8 cellular contexts compared by ENCODE assay signal in genomic region chr5:1333286-1333685, GRCh38. TPM values are rescaled to one million over a fixed set of nuclear protein-coding genes. Genes with fewer than 3 reads are reported as not detected.
DNase-seq lines count a peak whose midpoint lies in the region; ATAC-seq, FAIRE-seq and TF ChIP-seq lines count a peak whose summit lies in the region.
"Not testable (repeated sequence)": the region's sequence is repeated elsewhere in the genome, so short reads cannot be mapped to it uniquely, and the experiment has no call there.
"Had no signal": no experiment of that assay in that cellular context is flagged by ENCODE, and none has a peak within 500 bp of the region (broad histone marks: within the 10 kb centered on the region; RNA-seq: fewer than 3 reads in every experiment).

No MANE protein-coding gene starts in this region.

- peaks cover 23% of the 10 kb centered on the region for H3K4me1 ChIP-seq in OCI-LY7 (ENCODE audit: insufficient read depth, low read length, poor library complexity, severe bottlenecking)
- not testable (repeated sequence) for H3K4me1 ChIP-seq in astrocyte (ENCODE audit: insufficient read depth, low read length); HepG2 (ENCODE audit: insufficient read depth, low read length)

- H3K36me3 Mint-ChIP-seq in astrocyte (ENCODE audit: low read depth, unreplicated experiment): peaks cover 31% of the 10 kb centered on the region
- H3K36me3 Mint-ChIP-seq in natural killer cell treated with Interleukin-12 subunit alpha and Interleukin-12 subunit beta and Interleukin-15 and Interleukin-18, amount 100 ng/mL, for 72 hours: not testable (repeated sequence)

- in situ Hi-C loops in HepG2 (cut with HindIII; ENCODE audit: extremely low pct_ligation_motif_present, low pct_unique_long_range_greater_than_20kb): not testable (repeated sequence)

- not testable (repeated sequence) for H3K9me2 ChIP-seq in OCI-LY7 (ENCODE audit: insufficient read depth, low read length)

- CTCF ChIA-PET in OCI-LY7 (lab: Charles Lee; ENCODE audit: unreplicated experiment); HepG2 (lab: Yijun Ruan, JAX; ENCODE audit: low intra/inter-chr PET ratio, low total read pairs): not testable (repeated sequence)

- FAIRE-seq in HTR-8/SVneo (lab: Jason Lieb, UNC) (peak; percentile 100), astrocyte (lab: Jason Lieb, UNC) (peak; percentile 91), HepG2 (lab: Jason Lieb, UNC) (peak; percentile 90)

- WGBS in HepG2 (ENCODE audit: low lambda C conversion rate): 92% methylated on average over 5 of the region's 5 CpGs

- not testable (repeated sequence) for H3K4me2 ChIP-seq in OCI-LY7 (ENCODE audit: low read length); astrocyte (ENCODE audit: low read length); HepG2 (ENCODE audit: low read depth, low read length)

- intact Hi-C loops in OCI-LY7 (cut with micrococcal nuclease; ENCODE audit: unreplicated experiment); HepG2 (cut with micrococcal nuclease; ENCODE audit: unreplicated experiment): not testable (repeated sequence)

- not testable (repeated sequence) for H2AFZ ChIP-seq in OCI-LY7 (ENCODE audit: low read length); astrocyte (ENCODE audit: low read depth, low read length); HepG2 (ENCODE audit: low read length)

- H3K4me3 ChIP-seq in OCI-LY7 (ENCODE audit: low read depth, low read length, poor library complexity, severe bottlenecking); astrocyte (ENCODE audit: insufficient read depth, low read depth, low read length); HepG2 (replicated peaks in 1 of 3; ENCODE audit: insufficient read depth in 1 of 3, low read depth in 2 of 3, low read length in 3 of 3): not testable (repeated sequence)

- not testable (repeated sequence) for H3K27me3 Mint-ChIP-seq in astrocyte (ENCODE audit: low read depth, unreplicated experiment); natural killer cell treated with Interleukin-12 subunit alpha and Interleukin-12 subunit beta and Interleukin-15 and Interleukin-18, amount 100 ng/mL, for 72 hours

- BruUV-seq in OCI-LY7 (replicated peaks; lab: Mats Ljungman, UMichigan); HepG2 (replicated peaks; lab: Mats Ljungman, UMichigan): not testable (repeated sequence)

- H3K27ac Mint-ChIP-seq in astrocyte (ENCODE audit: unreplicated experiment); natural killer cell treated with Interleukin-12 subunit alpha and Interleukin-12 subunit beta and Interleukin-15 and Interleukin-18, amount 100 ng/mL, for 72 hours: not testable (repeated sequence)

- not testable (repeated sequence) for H3K4me3 Mint-ChIP-seq in astrocyte (ENCODE audit: unreplicated experiment); natural killer cell treated with Interleukin-12 subunit alpha and Interleukin-12 subunit beta and Interleukin-15 and Interleukin-18, amount 100 ng/mL, for 72 hours

- H3K27ac ChIP-seq in OCI-LY7 (ENCODE audit: low read depth, low read length, poor library complexity, severe bottlenecking); astrocyte (ENCODE audit: low read depth, low read length); HepG2 (ENCODE audit: extremely low read length, insufficient read depth, low read length): not testable (repeated sequence)

- not testable (repeated sequence) for H3K9me3 ChIP-seq in OCI-LY7 (ENCODE audit: low read length); astrocyte (ENCODE audit: insufficient read depth, low read depth, low read length); HepG2 (ENCODE audit: low read length)

- H3K36me3 ChIP-seq in OCI-LY7 (ENCODE audit: insufficient read depth, low read length): peaks cover 97% of the 10 kb centered on the region
- peaks cover 21% of the 10 kb centered on the region for H3K36me3 ChIP-seq in astrocyte (ENCODE audit: insufficient read depth, low read length)
- H3K36me3 ChIP-seq in HepG2 (replicated peaks in 1 of 2; ENCODE audit: control insufficient read depth in 1 of 2, insufficient read depth in 2 of 2, low read length in 2 of 2): peaks cover 33 to 62% of the 10 kb centered on the region in 2 experiments; a peak in 4 of 5 replicates

- not testable (repeated sequence) for TF ChIP-seq CTCF in OCI-LY7 (conservative IDR thresholded peaks at IDR 0.05; ENCODE audit: low read length); astrocyte (IDR thresholded peaks at IDR 0.05; ENCODE audit: insufficient read depth, low read depth, low read length); HepG2 (CRISPR knock-in tag; IDR thresholded peaks at IDR 0.05)

- not testable (repeated sequence) for TF ChIP-seq EP300 in HepG2 (IDR thresholded peaks at IDR 0.05; ENCODE audit: low read depth in 2 of 2, low read length in 2 of 2); HepG2 (CRISPR knock-in tag; IDR thresholded peaks at IDR 0.05; ENCODE audit: borderline replicate concordance)

- TF ChIP-seq RAD21 in HepG2 (CRISPR knock-in tag; IDR thresholded peaks at IDR 0.05): not testable (repeated sequence)

- H3K27me3 ChIP-seq in astrocyte (ENCODE audit: insufficient read depth, low read length); HepG2 (ENCODE audit: control insufficient read depth in 1 of 2, insufficient read depth in 2 of 2, low read length in 2 of 2): not testable (repeated sequence)

- peaks cover 22% of the 10 kb centered on the region; the same call in 1 of the 2 replicates for H3K79me2 ChIP-seq in OCI-LY7 (ENCODE audit: insufficient read depth, low read depth, low read length)
- H3K79me2 ChIP-seq in astrocyte (ENCODE audit: insufficient read depth, low read length): peaks cover 14% of the 10 kb centered on the region
- not testable (repeated sequence) for H3K79me2 ChIP-seq in HepG2 (ENCODE audit: insufficient read depth, low read length)

- H3K9ac ChIP-seq in astrocyte (ENCODE audit: low read length); HepG2 (ENCODE audit: insufficient read depth, low read depth, low read length): not testable (repeated sequence)

- ATAC-seq in HepG2; natural killer cell treated with Interleukin-12 subunit alpha and Interleukin-12 subunit beta and Interleukin-15 and Interleukin-18, amount 100 ng/mL, for 72 hours: not testable (repeated sequence)

- peaks cover 19% of the 10 kb centered on the region for H3K9me3 Mint-ChIP-seq in astrocyte (ENCODE audit: unreplicated experiment)
- not testable (repeated sequence) for H3K9me3 Mint-ChIP-seq in natural killer cell treated with Interleukin-12 subunit alpha and Interleukin-12 subunit beta and Interleukin-15 and Interleukin-18, amount 100 ng/mL, for 72 hours

- TF ChIP-seq POLR2A in HepG2 (IDR thresholded peaks at IDR 0.05; ENCODE audit: insufficient read depth in 1 of 2, low read depth in 2 of 2, low read length in 2 of 2): not testable (repeated sequence)

- POLR2A ChIA-PET in OCI-LY7 (lab: Charles Lee); HepG2 (lab: Yijun Ruan, JAX): not testable (repeated sequence)

- not testable (repeated sequence) for H3K4me1 Mint-ChIP-seq in astrocyte (ENCODE audit: low read depth, unreplicated experiment)
- peaks cover 6 to 12% of the 10 kb centered on the region in 2 donors for H3K4me1 Mint-ChIP-seq in natural killer cell treated with Interleukin-12 subunit alpha and Interleukin-12 subunit beta and Interleukin-15 and Interleukin-18, amount 100 ng/mL, for 72 hours (ENCODE audit: low read depth in 2 of 2)

- not testable (repeated sequence) for H4K20me1 ChIP-seq in OCI-LY7 (ENCODE audit: insufficient read depth, low read length)
- H4K20me1 ChIP-seq in astrocyte (ENCODE audit: insufficient read depth, low read length) (peaks cover 47% of the 10 kb centered on the region), HepG2 (ENCODE audit: insufficient read depth, low read length) (peaks cover 17% of the 10 kb centered on the region)

- peak; percentile 13 for DNase-seq in ELR (ENCODE audit: low read depth)
- DNase-seq in HTR-8/SVneo (ENCODE audit: insufficient read length, low spot score): not testable (repeated sequence)
- peak; percentile 41 for DNase-seq in OCI-LY7 (ENCODE audit: low spot score)
- peak; percentile 18 for DNase-seq in astrocyte (ENCODE audit: low read depth)
- peak; percentile 12 for DNase-seq in dermis blood vessel endothelial cell
- peak; percentile 36 for DNase-seq in HepG2 (ENCODE audit: low spot score)
- DNase-seq in natural killer cell treated with Interleukin-12 subunit alpha and Interleukin-12 subunit beta and Interleukin-15 and Interleukin-18, amount 100 ng/mL, for 72 hours (ENCODE audit: low spot score): peak; percentile 29

RNA-seq across cellular contexts. Expression of gene CLPTM1L, which starts 11.6 kb away (rescaled TPM):
- total RNA-seq in OCI-LY7 (2014; rRNA removed; shearing (Covaris generic)): 356 and 395 TPM in 2 replicates
- 395 and 396 TPM in 2 replicates for total RNA-seq in OCI-LY7 (2022)
- 131 TPM in 2 replicates for total RNA-seq in astrocyte
- total RNA-seq in dermis blood vessel endothelial cell: 234 and 315 TPM in 2 replicates
- 65.4 and 124 TPM in 2 replicates for total RNA-seq in HepG2 (2016; rRNA removed; fragmentation: Illumina TruSeq; extraction: Trizol)
- total RNA-seq in HepG2 (2016; cell fraction: cytosol; rRNA removed; fragmentation: Illumina TruSeq; extraction: Trizol; ENCODE audit: low read depth): 165 and 166 TPM in 2 replicates
- total RNA-seq in HepG2 (2016; cell fraction: insoluble cytoplasmic fraction; rRNA removed; fragmentation: Illumina TruSeq; extraction: Trizol): 72.1 and 131 TPM in 2 replicates
- 271 and 285 TPM in 2 replicates for total RNA-seq in HepG2 (2016; cell fraction: membrane; rRNA removed; fragmentation: Illumina TruSeq; extraction: Trizol)
- 76.4 and 77.0 TPM in 2 replicates for total RNA-seq in HepG2 (2016; cell fraction: nucleus; rRNA removed; fragmentation: Illumina TruSeq; extraction: Trizol)
- 80.3 and 99.3 TPM in 2 replicates for polyA plus RNA-seq in HepG2 (2011; rRNA removed)
- polyA plus RNA-seq in HepG2 (2011; cell fraction: cytosol; rRNA removed): 102 and 119 TPM in 2 replicates
- 99.8 and 103 TPM in 2 replicates for polyA plus RNA-seq in HepG2 (2011; cell fraction: nucleus; rRNA removed)
- polyA plus RNA-seq in HepG2 (2012): 43.6 and 60.3 TPM in 2 replicates
- 124 and 168 TPM in 2 replicates for polyA plus RNA-seq in HepG2 (2016; cell fraction: cytosol; fragmentation: Illumina TruSeq; extraction: Trizol; ENCODE audit: low read depth)
- 83.6 and 94.2 TPM in 2 replicates for polyA plus RNA-seq in HepG2 (2016; cell fraction: insoluble cytoplasmic fraction; fragmentation: Illumina TruSeq; extraction: Trizol; ENCODE audit: low read depth)
- 184 and 217 TPM in 2 replicates for polyA plus RNA-seq in HepG2 (2016; cell fraction: membrane; fragmentation: Illumina TruSeq; extraction: Trizol; ENCODE audit: low read depth)
- 147 and 155 TPM in 2 replicates for polyA plus RNA-seq in HepG2 (2016; cell fraction: nucleus; fragmentation: Illumina TruSeq; extraction: Trizol; ENCODE audit: insufficient read depth, low read depth)
- 281 and 712 TPM in 2 replicates for polyA minus RNA-seq in HepG2 (2011; rRNA and poly(A)+ RNA removed; ENCODE audit: low replicate concordance)
- 45.2 and 56.5 TPM in 2 replicates for polyA minus RNA-seq in HepG2 (2011; cell fraction: cytosol; rRNA and poly(A)+ RNA removed)
- 37.0 and 46.2 TPM in 2 replicates for polyA minus RNA-seq in HepG2 (2011; cell fraction: nucleus; rRNA and poly(A)+ RNA removed)
- total RNA-seq in natural killer cell treated with Interleukin-12 subunit alpha and Interleukin-12 subunit beta and Interleukin-15 and Interleukin-18, amount 100 ng/mL, for 72 hours: 100 to 1,000 TPM; 112 to 178 TPM

RNA-seq across cellular contexts. Expression of gene TERT, which starts 38.4 kb away (rescaled TPM):
- 120 and 156 TPM in 2 replicates for total RNA-seq in OCI-LY7 (2014; rRNA removed; shearing (Covaris generic))
- total RNA-seq in OCI-LY7 (2022) (173 and 198 TPM in 2 replicates), astrocyte (0.10 and 0.50 TPM in 2 replicates), dermis blood vessel endothelial cell (0.09 and 0.17 TPM in 2 replicates), HepG2 (2016; rRNA removed; fragmentation: Illumina TruSeq; extraction: Trizol) (1.2 and 5.9 TPM in 2 replicates)
- 6.1 and 7.1 TPM in 2 replicates for total RNA-seq in HepG2 (2016; cell fraction: cytosol; rRNA removed; fragmentation: Illumina TruSeq; extraction: Trizol; ENCODE audit: low read depth)
- 1.7 and 5.8 TPM in 2 replicates for total RNA-seq in HepG2 (2016; cell fraction: insoluble cytoplasmic fraction; rRNA removed; fragmentation: Illumina TruSeq; extraction: Trizol)
- total RNA-seq in HepG2 (2016; cell fraction: membrane; rRNA removed; fragmentation: Illumina TruSeq; extraction: Trizol): 3.3 and 3.7 TPM in 2 replicates
- 7.1 and 8.7 TPM in 2 replicates for total RNA-seq in HepG2 (2016; cell fraction: nucleus; rRNA removed; fragmentation: Illumina TruSeq; extraction: Trizol)
- 3.5 and 4.3 TPM in 2 replicates for polyA plus RNA-seq in HepG2 (2011; rRNA removed)
- polyA plus RNA-seq in HepG2 (2011; cell fraction: cytosol; rRNA removed): 0.68 and 2.0 TPM in 2 replicates
- polyA plus RNA-seq in HepG2 (2011; cell fraction: nucleus; rRNA removed): 28.2 and 42.3 TPM in 2 replicates
- polyA plus RNA-seq in HepG2 (2012): 1.7 and 2.9 TPM in 2 replicates
- polyA plus RNA-seq in HepG2 (2016; cell fraction: cytosol; fragmentation: Illumina TruSeq; extraction: Trizol; ENCODE audit: low read depth): 0.62 and 0.99 TPM in 2 replicates
- polyA plus RNA-seq in HepG2 (2016; cell fraction: insoluble cytoplasmic fraction; fragmentation: Illumina TruSeq; extraction: Trizol; ENCODE audit: low read depth): 1.6 and 2.5 TPM in 2 replicates
- 1.4 and 1.5 TPM in 2 replicates for polyA plus RNA-seq in HepG2 (2016; cell fraction: membrane; fragmentation: Illumina TruSeq; extraction: Trizol; ENCODE audit: low read depth)
- 24.5 and 26.8 TPM in 2 replicates for polyA plus RNA-seq in HepG2 (2016; cell fraction: nucleus; fragmentation: Illumina TruSeq; extraction: Trizol; ENCODE audit: insufficient read depth, low read depth)
- polyA minus RNA-seq in HepG2 (2011; rRNA and poly(A)+ RNA removed; ENCODE audit: low replicate concordance): 0.30 and 3.4 TPM in 2 replicates
- 1.9 and 2.0 TPM in 2 replicates for polyA minus RNA-seq in HepG2 (2011; cell fraction: cytosol; rRNA and poly(A)+ RNA removed)
- polyA minus RNA-seq in HepG2 (2011; cell fraction: nucleus; rRNA and poly(A)+ RNA removed): 4.0 and 6.4 TPM in 2 replicates
- total RNA-seq in natural killer cell treated with Interleukin-12 subunit alpha and Interleukin-12 subunit beta and Interleukin-15 and Interleukin-18, amount 100 ng/mL, for 72 hours: 1 to 10 TPM in 1 of 2 donors, not detected in 1; 1.3 TPM
- polyA plus RNA-seq: CD8-positive, alpha-beta memory T cell had no signal

Comparison
In these comparisons a context has a peak if more than half of its experiments do, and no peak if none do; other contexts are left out.
1. RNA of gene TERT, which starts 38.4 kb away (total RNA-seq): 120 to 198 TPM in OCI-LY7; 1.2 to 8.7 TPM in HepG2, 1.3 TPM in natural killer cell treated with Interleukin-12 subunit alpha and Interleukin-12 subunit beta and Interleukin-15 and Interleukin-18, amount 100 ng/mL, for 72 hours, 0.10 to 0.50 TPM in astrocyte and 0.09 to 0.17 TPM in dermis blood vessel endothelial cell; every median in the first group is over 10 times any median in the second.